8 cellular contexts compared by ENCODE assay signal in genomic region chr1:109985251-109986053, GRCh38. TPM values are rescaled to one million over a fixed set of nuclear protein-coding genes. Genes with fewer than 3 reads are reported as not detected.
DNase-seq lines count a peak whose midpoint lies in the region; ATAC-seq and TF ChIP-seq lines count a peak whose summit lies in the region.

No MANE protein-coding gene starts in this region.

- ATAC-seq in GM21526 (IDR thresholded peaks at IDR 0.05; ENCODE audit: low FRiP score, unreplicated experiment) (no peak), HG03139 (IDR thresholded peaks at IDR 0.05; ENCODE audit: unreplicated experiment) (no peak)

- H3K9ac ChIP-seq in HUES6 (ENCODE audit: low read length) (peak overlapping the region; percentile 82), mesenchymal stem cell (ENCODE audit: low read length) (peak overlapping the region; percentile 98)

- peaks cover 68% of the 10 kb centered on the region for H3K4me1 Mint-ChIP-seq in brain

- H3K27me3 ChIP-seq in AG04450 (ENCODE audit: control insufficient read depth, insufficient read depth, low read length) (no peaks in the 10 kb centered on the region), HUES6 (ENCODE audit: control insufficient read depth, insufficient read depth, low read length) (no peaks in the 10 kb centered on the region), mesenchymal stem cell (ENCODE audit: control insufficient read depth in 1 of 2, insufficient read depth in 1 of 2, low read length in 2 of 2) (no peaks in the 10 kb centered on the region), uterus (no peaks in the 10 kb centered on the region)

- 11% methylated on average over 19 of the region's 22 CpGs for WGBS in mesenchymal stem cell

- H3K4me1 ChIP-seq in HUES6 (ENCODE audit: control insufficient read depth, insufficient read depth, low read length), result peaks cover 32% of the 10 kb centered on the region
- peaks cover 16% of the 10 kb centered on the region for H3K4me1 ChIP-seq in mesenchymal stem cell (ENCODE audit: control insufficient read depth, insufficient read depth, low read depth, low read length)
- H3K4me1 ChIP-seq in uterus, result no peaks in the 10 kb centered on the region

- peak overlapping the region; percentile 84 for H4K91ac ChIP-seq in mesenchymal stem cell (ENCODE audit: low read length)

- H3K18ac ChIP-seq in mesenchymal stem cell (ENCODE audit: low read depth in 1 of 2, low read length in 2 of 2), result peak overlapping the region; percentile 89 to 93

- no peak overlapping the region for H2BK5ac ChIP-seq in mesenchymal stem cell (ENCODE audit: low read depth, low read length, poor library complexity, severe bottlenecking)

- H3K36me3 ChIP-seq in HUES6 (ENCODE audit: control insufficient read depth, insufficient read depth, low read length) (peaks cover 15% of the 10 kb centered on the region; the same call in 1 of the 2 replicates), mesenchymal stem cell (ENCODE audit: control insufficient read depth in 1 of 2, insufficient read depth in 2 of 2, low read depth in 1 of 2, low read length in 2 of 2) (peaks cover 0 to 21% of the 10 kb centered on the region in 2 experiments), uterus (no peaks in the 10 kb centered on the region)

- CTCF ChIA-PET in AG04450 (lab: Charles Lee), result interaction anchor here (0.6 to 15.3 kb wide), 36 partner anchors 8 to 439 kb away, joined by 3 to 535 read pairs (median 6); partner anchors contain the start of gene GSTM4

- peak overlapping the region; percentile 86 for H3K4me3 ChIP-seq in AG04450 (ENCODE audit: low read depth, low read length)
- H3K4me3 ChIP-seq in HUES6 (ENCODE audit: low read depth, low read length), result peak overlapping the region; percentile 80
- H3K4me3 ChIP-seq in mesenchymal stem cell (ENCODE audit: insufficient read depth in 1 of 2, low read depth in 1 of 2, low read length in 2 of 2), result peak overlapping the region; percentile 88 to 90
- H3K4me3 ChIP-seq in uterus, result peak overlapping the region; percentile 65 to 88

- no peak overlapping the region for H2AK5ac ChIP-seq in mesenchymal stem cell (ENCODE audit: low read length, severe bottlenecking)

- H3K23ac ChIP-seq in mesenchymal stem cell (ENCODE audit: low read length in 2 of 2), result peak overlapping the region in 1 of 2 experiments; percentile 93

- POLR2A ChIA-PET in AG04450 (lab: Yijun Ruan, JAX), result interaction anchor here (0.5 to 2.9 kb wide), 17 partner anchors 9 to 439 kb away, joined by 3 to 20 read pairs (median 7); partner anchors contain the start of genes GNAI3 and STRIP1

- peak overlapping the region in 1 of 2 experiments; percentile 3 for H2BK12ac ChIP-seq in mesenchymal stem cell (ENCODE audit: low read length in 2 of 2)

- DNase-seq in AG04450 (ENCODE audit: low read depth, low spot score), result no peak
- DNase-seq in mesenchymal stem cell, result no peak
- DNase-seq in uterus, result peak in 1 of 2 donors; percentile 39
- no peak for DNase-seq in H4 (ENCODE audit: low spot score)

- H2BK120ac ChIP-seq in mesenchymal stem cell (ENCODE audit: low read depth, low read length), result peak overlapping the region; percentile 69

- H3K27ac Mint-ChIP-seq in brain, result peak overlapping the region; percentile 97 to 100 (median 98)

- H3K36me3 Mint-ChIP-seq in brain, result peaks cover 37% of the 10 kb centered on the region

- peaks cover 9% of the 10 kb centered on the region for H3K79me1 ChIP-seq in mesenchymal stem cell (replicated peaks; ENCODE audit: low read length, poor library complexity, severe bottlenecking)

- peak overlapping the region; percentile 59 to 85 for H3K4ac ChIP-seq in mesenchymal stem cell (ENCODE audit: low read depth in 1 of 2, low read length in 2 of 2)

- peak overlapping the region; percentile 97 to 100 (median 99) for H3K4me3 Mint-ChIP-seq in brain

- H3K27me3 Mint-ChIP-seq in brain, result peaks cover 14% of the 10 kb centered on the region

- no peak overlapping the region for H4K8ac ChIP-seq in mesenchymal stem cell (ENCODE audit: low read length)

- peak overlapping the region in 1 of 2 experiments; percentile 5 for H3K14ac ChIP-seq in mesenchymal stem cell (ENCODE audit: low read length in 2 of 2)

- TF ChIP-seq POLR2A in uterus (IDR thresholded peaks at IDR 0.05), result no peak

- peak overlapping the region; percentile 95 for H3K27ac ChIP-seq in AG04450 (ENCODE audit: low read depth, low read length)
- peak overlapping the region; percentile 63; the same call in 1 of the 2 replicates for H3K27ac ChIP-seq in HUES6 (ENCODE audit: low read depth, low read length)
- no peak overlapping the region for H3K27ac ChIP-seq in mesenchymal stem cell (ENCODE audit: low read length, poor library complexity, severe bottlenecking)
- H3K27ac ChIP-seq in uterus, result peak overlapping the region; percentile 97

- H3K4me2 ChIP-seq in mesenchymal stem cell (ENCODE audit: low read length, poor library complexity, severe bottlenecking), result peak overlapping the region; percentile 69

- H2AFZ ChIP-seq in mesenchymal stem cell (ENCODE audit: low read depth, low read length), result no peak overlapping the region

- H3K9me3 Mint-ChIP-seq in brain, result peaks cover 0 to 8% (median 0%) of the 10 kb centered on the region in 5 experiments

- H2BK15ac ChIP-seq in mesenchymal stem cell (ENCODE audit: low read depth, poor library complexity, severe bottlenecking), result peak overlapping the region; percentile 80

- no peak for TF ChIP-seq CTCF in AG04450 (IDR thresholded peaks at IDR 0.05; ENCODE audit: low read depth, low read length)
- TF ChIP-seq CTCF in brain (conservative IDR thresholded peaks at IDR 0.05), result no peak
- no peak for TF ChIP-seq CTCF in uterus (IDR thresholded peaks at IDR 0.05)

- intact Hi-C loops in uterus (cut with DNase I; ENCODE audit: low total_unique reads), result loop anchor here (10.0 kb wide), 1 partner anchor 331 kb away; the partner anchor contains the start of gene GSTM4

- H3K9me3 ChIP-seq in AG04450 (ENCODE audit: control insufficient read depth, insufficient read depth, low read length), result peaks cover 3% of the 10 kb centered on the region; the same call in 1 of the 2 replicates
- H3K9me3 ChIP-seq in HUES6 (ENCODE audit: control insufficient read depth, insufficient read depth, low read depth, low read length), result no peaks in the 10 kb centered on the region
- H3K9me3 ChIP-seq in mesenchymal stem cell (ENCODE audit: control insufficient read depth, low read length), result no peaks in the 10 kb centered on the region
- no peaks in the 10 kb centered on the region for H3K9me3 ChIP-seq in uterus

RNA-seq across cellular contexts. Expression of gene AHCYL1, which starts 0.9 kb away (rescaled TPM):
- polyA plus RNA-seq in AG04450 (2011; rRNA removed) (120 and 133 TPM in 2 replicates), brain (ENCODE audit: insufficient read depth, low read depth, low replicate concordance) (164 TPM)
- 96.9 and 104 TPM in 2 replicates for polyA minus RNA-seq in AG04450 (2011; rRNA and poly(A)+ RNA removed)
- 84.2 TPM for polyA plus RNA-seq in mesenchymal stem cell (2013, experiment 1 of 2)
- 86.4 TPM for polyA plus RNA-seq in mesenchymal stem cell (2013, experiment 2 of 2)
- total RNA-seq in uterus, result 100 to 1,000 TPM in 1 of 4 donors, 10 to 100 TPM in 3; 51.2 to 183 (median 70.2) TPM
- 45.1 and 62.6 TPM in 2 replicates for total RNA-seq in H4 (2014; rRNA removed; shearing (Covaris generic))

RNA-seq across cellular contexts. Expression of gene STRIP1, which starts 49.0 kb away (rescaled TPM):
- polyA plus RNA-seq in AG04450 (2011; rRNA removed) (31.3 and 36.2 TPM in 2 replicates), brain (ENCODE audit: insufficient read depth, low read depth, low replicate concordance) (27.8 TPM)
- polyA minus RNA-seq in AG04450 (2011; rRNA and poly(A)+ RNA removed), result 53.4 and 61.7 TPM in 2 replicates
- 19.9 TPM for polyA plus RNA-seq in mesenchymal stem cell (2013, experiment 1 of 2)
- 19.7 TPM for polyA plus RNA-seq in mesenchymal stem cell (2013, experiment 2 of 2)
- total RNA-seq in uterus, result 100 to 1,000 TPM in 1 of 4 donors, 10 to 100 TPM in 3; 17.1 to 102 (median 42.0) TPM
- 16.9 and 17.7 TPM in 2 replicates for total RNA-seq in H4 (2014; rRNA removed; shearing (Covaris generic))
